1 cellular context compared by ENCODE assay signal in the genomic region with DNA sequence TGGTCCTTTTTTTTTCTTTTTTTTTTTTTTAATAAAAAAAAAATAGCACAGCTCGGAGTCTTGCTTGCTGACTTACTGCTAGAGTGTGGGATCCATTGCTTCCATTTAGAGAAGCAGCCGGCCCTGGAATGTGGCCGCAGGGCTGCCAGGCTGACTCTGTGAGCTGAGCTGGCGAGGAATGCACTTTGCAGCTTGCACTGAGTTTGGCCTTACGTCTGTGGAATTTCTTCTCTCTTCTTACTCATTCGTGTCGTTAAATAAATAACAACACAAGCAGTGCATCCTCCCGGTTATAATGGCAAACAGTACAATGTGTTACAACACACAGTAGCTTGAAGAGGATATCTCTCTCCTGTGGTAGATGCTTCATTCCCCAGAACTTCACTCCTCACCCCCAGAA.
TF ChIP-seq lines count a peak whose summit lies in the region.

No MANE protein-coding gene starts in this region.

TF ChIP-seq in GM23338, 12 proteins besides CTCF, POLR2A, EP300 and RAD21 (continued from another document):
- TF ChIP-seq POLR2AphosphoS5 (IDR thresholded peaks at IDR 0.05; ENCODE audit: low read depth): no peak
- no peak for TF ChIP-seq ZNF114 (CRISPR knock-in tag; IDR thresholded peaks at IDR 0.05)
- TF ChIP-seq ZNF331 (CRISPR knock-in tag; IDR thresholded peaks at IDR 0.05; ENCODE audit: low read depth): no peak
- TF ChIP-seq, protein P1, sequence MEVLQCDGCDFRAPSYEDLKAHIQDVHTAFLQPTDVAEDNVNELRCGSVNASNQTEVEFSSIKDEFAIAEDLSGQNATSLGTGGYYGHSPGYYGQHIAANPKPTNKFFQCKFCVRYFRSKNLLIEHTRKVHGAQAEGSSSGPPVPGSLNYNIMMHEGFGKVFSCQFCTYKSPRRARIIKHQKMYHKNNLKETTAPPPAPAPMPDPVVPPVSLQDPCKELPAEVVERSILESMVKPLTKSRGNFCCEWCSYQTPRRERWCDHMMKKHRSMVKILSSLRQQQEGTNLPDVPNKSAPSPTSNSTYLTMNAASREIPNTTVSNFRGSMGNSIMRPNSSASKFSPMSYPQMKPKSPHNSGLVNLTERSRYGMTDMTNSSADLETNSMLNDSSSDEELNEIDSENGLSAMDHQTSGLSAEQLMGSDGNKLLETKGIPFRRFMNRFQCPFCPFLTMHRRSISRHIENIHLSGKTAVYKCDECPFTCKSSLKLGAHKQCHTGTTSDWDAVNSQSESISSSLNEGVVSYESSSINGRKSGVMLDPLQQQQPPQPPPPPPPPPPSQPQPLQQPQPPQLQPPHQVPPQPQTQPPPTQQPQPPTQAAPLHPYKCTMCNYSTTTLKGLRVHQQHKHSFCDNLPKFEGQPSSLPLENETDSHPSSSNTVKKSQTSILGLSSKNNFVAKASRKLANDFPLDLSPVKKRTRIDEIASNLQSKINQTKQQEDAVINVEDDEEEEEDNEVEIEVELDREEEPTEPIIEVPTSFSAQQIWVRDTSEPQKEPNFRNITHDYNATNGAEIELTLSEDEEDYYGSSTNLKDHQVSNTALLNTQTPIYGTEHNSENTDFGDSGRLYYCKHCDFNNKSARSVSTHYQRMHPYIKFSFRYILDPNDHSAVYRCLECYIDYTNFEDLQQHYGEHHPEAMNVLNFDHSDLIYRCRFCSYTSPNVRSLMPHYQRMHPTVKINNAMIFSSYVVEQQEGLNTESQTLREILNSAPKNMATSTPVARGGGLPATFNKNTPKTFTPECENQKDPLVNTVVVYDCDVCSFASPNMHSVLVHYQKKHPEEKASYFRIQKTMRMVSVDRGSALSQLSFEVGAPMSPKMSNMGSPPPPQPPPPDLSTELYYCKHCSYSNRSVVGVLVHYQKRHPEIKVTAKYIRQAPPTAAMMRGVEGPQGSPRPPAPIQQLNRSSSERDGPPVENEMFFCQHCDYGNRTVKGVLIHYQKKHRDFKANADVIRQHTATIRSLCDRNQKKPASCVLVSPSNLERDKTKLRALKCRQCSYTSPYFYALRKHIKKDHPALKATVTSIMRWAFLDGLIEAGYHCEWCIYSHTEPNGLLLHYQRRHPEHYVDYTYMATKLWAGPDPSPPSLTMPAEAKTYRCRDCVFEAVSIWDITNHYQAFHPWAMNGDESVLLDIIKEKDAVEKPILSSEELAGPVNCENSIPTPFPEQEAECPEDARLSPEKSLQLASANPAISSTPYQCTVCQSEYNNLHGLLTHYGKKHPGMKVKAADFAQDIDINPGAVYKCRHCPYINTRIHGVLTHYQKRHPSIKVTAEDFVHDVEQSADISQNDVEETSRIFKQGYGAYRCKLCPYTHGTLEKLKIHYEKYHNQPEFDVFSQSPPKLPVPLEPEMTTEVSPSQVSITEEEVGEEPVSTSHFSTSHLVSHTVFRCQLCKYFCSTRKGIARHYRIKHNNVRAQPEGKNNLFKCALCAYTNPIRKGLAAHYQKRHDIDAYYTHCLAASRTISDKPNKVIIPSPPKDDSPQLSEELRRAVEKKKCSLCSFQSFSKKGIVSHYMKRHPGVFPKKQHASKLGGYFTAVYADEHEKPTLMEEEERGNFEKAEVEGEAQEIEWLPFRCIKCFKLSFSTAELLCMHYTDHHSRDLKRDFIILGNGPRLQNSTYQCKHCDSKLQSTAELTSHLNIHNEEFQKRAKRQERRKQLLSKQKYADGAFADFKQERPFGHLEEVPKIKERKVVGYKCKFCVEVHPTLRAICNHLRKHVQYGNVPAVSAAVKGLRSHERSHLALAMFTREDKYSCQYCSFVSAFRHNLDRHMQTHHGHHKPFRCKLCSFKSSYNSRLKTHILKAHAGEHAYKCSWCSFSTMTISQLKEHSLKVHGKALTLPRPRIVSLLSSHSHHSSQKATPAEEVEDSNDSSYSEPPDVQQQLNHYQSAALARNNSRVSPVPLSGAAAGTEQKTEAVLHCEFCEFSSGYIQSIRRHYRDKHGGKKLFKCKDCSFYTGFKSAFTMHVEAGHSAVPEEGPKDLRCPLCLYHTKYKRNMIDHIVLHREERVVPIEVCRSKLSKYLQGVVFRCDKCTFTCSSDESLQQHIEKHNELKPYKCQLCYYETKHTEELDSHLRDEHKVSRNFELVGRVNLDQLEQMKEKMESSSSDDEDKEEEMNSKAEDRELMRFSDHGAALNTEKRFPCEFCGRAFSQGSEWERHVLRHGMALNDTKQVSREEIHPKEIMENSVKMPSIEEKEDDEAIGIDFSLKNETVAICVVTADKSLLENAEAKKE (CRISPR knock-in tag; IDR thresholded peaks at IDR 0.05): no peak
- TF ChIP-seq NANOG (IDR thresholded peaks at IDR 0.05; ENCODE audit: borderline replicate concordance): no peak
- TF ChIP-seq CREB1 (CRISPR knock-in tag; IDR thresholded peaks at IDR 0.05; ENCODE audit: low read depth): no peak
- no peak for TF ChIP-seq EZH2 (IDR thresholded peaks at IDR 0.05; ENCODE audit: low read depth, unreplicated experiment)
- no peak for TF ChIP-seq EZH2phosphoT487 (IDR thresholded peaks at IDR 0.05; ENCODE audit: unreplicated experiment)
